ENCODE assay signal across 33 cellular contexts in the genomic region with DNA sequence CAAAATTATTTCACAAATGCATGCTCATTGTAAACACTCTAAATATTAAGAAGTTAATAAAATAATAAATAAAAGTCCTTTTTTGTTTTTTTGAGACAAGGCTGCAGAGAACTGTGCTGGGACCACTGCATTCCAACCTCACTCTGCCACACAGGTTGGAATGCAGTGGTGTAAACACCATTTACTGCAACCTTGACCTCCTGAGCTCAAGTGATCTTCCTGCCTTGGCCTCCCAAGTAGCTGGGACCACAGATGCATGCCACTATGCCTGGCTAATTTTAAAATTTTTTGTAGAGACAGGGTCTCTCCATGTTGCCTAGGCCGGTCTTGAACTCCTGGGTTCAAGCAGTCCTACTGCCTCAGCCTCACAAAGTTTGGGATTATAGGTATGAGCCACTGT.
"Had no signal": no experiment of that assay in that cellular context is flagged by ENCODE, and none has a peak within 500 bp of the region (broad histone marks: within the 10 kb centered on the region; RNA-seq: fewer than 3 reads in every experiment).

No MANE protein-coding gene starts in this region.

- ATAC-seq: activated CD8-positive, alpha-beta T cell treated with anti-CD3 and anti-CD28 coated beads, Interleukin-2, amount 10 ng/mL, durations not matched to agents 7 days and 5 days; Right ventricle myocardium inferior had no signal

- H3K9me3 ChIP-seq: adrenal gland had no signal

- H3K4me1 ChIP-seq: adrenal gland had no signal

- H3K4me3 Mint-ChIP-seq: activated CD4-positive, alpha-beta T cell treated with anti-CD3 and anti-CD28 coated beads, Interleukin-2, amount 10 ng/mL, durations not matched to agents 24 days and 14 days; activated CD8-positive, alpha-beta T cell treated with anti-CD3 and anti-CD28 coated beads, Interleukin-2, amount 10 ng/mL, durations not matched to agents 7 days and 5 days; activated naive CD4-positive, alpha-beta T cell treated with anti-CD3 and anti-CD28 coated beads, Interleukin-2, amount 50 U/mL, for 24 hours; activated naive CD8-positive, alpha-beta T cell treated with anti-CD3 and anti-CD28 coated beads, Interleukin-2, amount 10 ng/mL, durations not matched to agents 7 days and 5 days; activated T-cell treated with anti-CD3 and anti-CD28 coated beads, Interleukin-2, amount 50 U/mL, for 24 hours; brain had no signal

- H3K36me3 Mint-ChIP-seq: activated naive CD4-positive, alpha-beta T cell treated with anti-CD3 and anti-CD28 coated beads, Interleukin-2, amount 50 U/mL, for 24 hours; activated naive CD8-positive, alpha-beta T cell treated with anti-CD3 and anti-CD28 coated beads, Interleukin-2, amount 10 ng/mL, durations not matched to agents 7 days and 5 days had no signal

- H3K36me3 ChIP-seq: adrenal gland, WERI-Rb-1 had no signal

- H3K9me3 Mint-ChIP-seq: activated CD4-positive, alpha-beta T cell treated with anti-CD3 and anti-CD28 coated beads, Interleukin-2, amount 10 ng/mL, durations not matched to agents 24 days and 14 days; activated naive CD4-positive, alpha-beta T cell treated with anti-CD3 and anti-CD28 coated beads, Interleukin-2, amount 50 U/mL, for 24 hours; activated naive CD8-positive, alpha-beta T cell treated with anti-CD3 and anti-CD28 coated beads, Interleukin-2, amount 10 ng/mL, durations not matched to agents 7 days and 5 days; activated T-helper 2 cell treated with anti-CD3 and anti-CD28 coated beads, Interferon-gamma antibody, Interleukin-2, Interleukin-4, amounts not matched to agents 10 μg/mL and 5 μg/mL and 100 μg/mL, durations not matched to agents 14 hours and 24 hours and 36 hours; brain had no signal

- H3K27me3 ChIP-seq: adrenal gland had no signal

- H3K27ac ChIP-seq: adrenal gland, PC-9, RWPE1, SK-N-MC, WERI-Rb-1 had no signal

- H3K4me3 ChIP-seq: adrenal gland, PC-9, SK-N-MC had no signal

- DNase-seq: activated CD4-positive, alpha-beta T cell treated with anti-CD3 and anti-CD28 coated beads, Interleukin-2, amount 10 ng/mL, durations not matched to agents 24 days and 14 days; activated CD4-positive, alpha-beta T cell treated with anti-CD3 and anti-CD28 coated beads, Interleukin-2, amount 50 U/mL, for 4 hours; activated CD8-positive, alpha-beta T cell treated with anti-CD3 and anti-CD28 coated beads, Interleukin-2, amount 10 ng/mL, durations not matched to agents 7 days and 5 days; activated gamma-delta T cell; activated naive CD4-positive, alpha-beta T cell treated with Interleukin-2 at 50 U/mL for 16 hours; activated naive CD8-positive, alpha-beta T cell treated with anti-CD3 and anti-CD28 coated beads, Interleukin-2, amount 10 ng/mL, durations not matched to agents 7 days and 5 days; activated T-cell treated with anti-CD3 and anti-CD28 coated beads, Interleukin-2, amount 50 U/mL, for 24 hours; adrenal gland; caudate nucleus; cerebellar nuclear complex; Kasumi-1; KG1; NCI-H1092 treated with DMSO at 0.1 percent for 48 hours; NCI-H1417; NCI-H146; NCI-H187; NCI-H2029 treated with DMSO at 0.1 percent for 48 hours; NCI-H2107; NCI-H2171; NCI-H510A; NCI-H526; NCI-H748 treated with DMSO at 0.1 percent for 48 hours; NK-92 treated with Interleukin-12 subunit alpha and Interleukin-12 subunit beta, amount 100 ng/mL, for 24 hours; PC-9; SIG-M5; T1000; WERI-Rb-1 had no signal

- H3K27me3 Mint-ChIP-seq: activated CD4-positive, alpha-beta T cell treated with anti-CD3 and anti-CD28 coated beads, Interleukin-2, amount 10 ng/mL, durations not matched to agents 24 days and 14 days; activated naive CD4-positive, alpha-beta T cell treated with anti-CD3 and anti-CD28 coated beads, Interleukin-2, amount 50 U/mL, for 24 hours; activated naive CD8-positive, alpha-beta T cell treated with anti-CD3 and anti-CD28 coated beads, Interleukin-2, amount 10 ng/mL, durations not matched to agents 7 days and 5 days; activated T-cell treated with anti-CD3 and anti-CD28 coated beads, Interleukin-2, amount 50 U/mL, for 24 hours; brain had no signal

- H3K27ac Mint-ChIP-seq: activated CD4-positive, alpha-beta T cell treated with anti-CD3 and anti-CD28 coated beads, Interleukin-2, amount 10 ng/mL, durations not matched to agents 24 days and 14 days; activated CD8-positive, alpha-beta T cell treated with anti-CD3 and anti-CD28 coated beads, Interleukin-2, amount 10 ng/mL, durations not matched to agents 7 days and 5 days; activated naive CD4-positive, alpha-beta T cell treated with anti-CD3 and anti-CD28 coated beads, Interleukin-2, amount 50 U/mL, for 24 hours; activated naive CD8-positive, alpha-beta T cell treated with anti-CD3 and anti-CD28 coated beads, Interleukin-2, amount 10 ng/mL, durations not matched to agents 7 days and 5 days; activated T-cell treated with anti-CD3 and anti-CD28 coated beads, Interleukin-2, amount 50 U/mL, for 24 hours; activated T-helper 2 cell treated with anti-CD3 and anti-CD28 coated beads, Interferon-gamma antibody, Interleukin-2, Interleukin-4, amounts not matched to agents 10 μg/mL and 5 μg/mL and 100 μg/mL, durations not matched to agents 14 hours and 24 hours and 36 hours; brain had no signal

- H3K4me1 Mint-ChIP-seq: activated CD4-positive, alpha-beta T cell treated with anti-CD3 and anti-CD28 coated beads, Interleukin-2, amount 10 ng/mL, durations not matched to agents 24 days and 14 days; activated naive CD4-positive, alpha-beta T cell treated with anti-CD3 and anti-CD28 coated beads, Interleukin-2, amount 50 U/mL, for 24 hours; activated naive CD8-positive, alpha-beta T cell treated with anti-CD3 and anti-CD28 coated beads, Interleukin-2, amount 10 ng/mL, durations not matched to agents 7 days and 5 days; brain had no signal
